Comparison of ENCODE assay signal across 8 cellular contexts in the genomic region with DNA sequence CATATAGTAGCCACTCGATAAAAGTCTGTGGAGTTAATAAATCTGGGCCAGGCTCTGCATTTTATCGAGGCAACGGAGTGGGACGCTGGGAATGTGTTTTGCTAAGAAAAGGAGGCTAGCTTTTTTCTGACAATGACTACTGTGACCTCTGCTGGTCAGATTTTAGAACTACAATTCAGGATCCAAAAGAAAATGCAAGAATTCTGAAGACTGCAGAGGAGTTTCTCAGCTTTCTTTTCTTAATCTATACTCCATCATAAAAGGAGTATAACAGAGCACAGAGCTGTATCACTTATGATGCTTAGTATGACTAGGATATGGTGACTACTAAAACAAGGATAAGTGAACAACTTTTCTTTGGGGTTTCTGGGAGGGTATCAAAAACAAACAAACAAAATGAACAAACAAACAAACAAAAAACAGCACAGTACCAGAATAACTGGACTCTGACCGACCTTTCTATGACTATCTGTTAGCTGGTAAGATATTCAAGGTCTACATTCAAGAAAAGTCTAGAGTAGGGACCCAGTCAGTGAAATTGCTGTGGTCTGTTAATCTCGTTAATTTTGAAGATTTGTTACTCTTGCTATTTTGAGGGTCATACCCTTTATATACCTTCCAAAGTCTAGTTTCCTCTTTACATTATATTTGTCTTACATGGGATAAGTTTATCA. TPM values are rescaled to one million over a fixed set of nuclear protein-coding genes. Genes with fewer than 3 reads are reported as not detected.
DNase-seq lines count a peak whose midpoint lies in the region; ATAC-seq lines count a peak whose summit lies in the region.

No MANE protein-coding gene starts in this region.

- no peaks in the 10 kb centered on the region for H3K9me3 Mint-ChIP-seq in activated T-helper 1 cell treated with anti-CD3 and anti-CD28 coated beads, Interleukin-12 subunit alpha, Interleukin-12 subunit beta, Interleukin-2, Interleukin-4 antibody, amounts not matched to agents 30 ng/mL and 10 ng/mL and 1 ng/mL, durations not matched to agents 14 hours and 24 hours and 36 hours

- H3K4me1 ChIP-seq in NT2/D1 (ENCODE audit: insufficient read depth, insufficient read length) = no peaks in the 10 kb centered on the region

- no peak overlapping the region for H3K9ac ChIP-seq in NT2/D1 (ENCODE audit: insufficient read length, low read depth)

- intact Hi-C loops in activated T-helper 1 cell treated with anti-CD3 and anti-CD28 coated beads, Interleukin-12 subunit alpha, Interleukin-12 subunit beta, Interleukin-2, Interleukin-4 antibody, amounts not matched to agents 30 ng/mL and 10 ng/mL and 1 ng/mL, durations not matched to agents 14 hours and 24 hours and 36 hours (cut with micrococcal nuclease) = loop anchor here (1.0 to 5.0 kb wide), 4 partner anchors 106 to 1341 kb away; no protein-coding TSS in a partner anchor

- no peak overlapping the region for H3K27ac Mint-ChIP-seq in activated T-helper 1 cell treated with anti-CD3 and anti-CD28 coated beads, Interleukin-12 subunit alpha, Interleukin-12 subunit beta, Interleukin-2, Interleukin-4 antibody, amounts not matched to agents 30 ng/mL and 10 ng/mL and 1 ng/mL, durations not matched to agents 14 hours and 24 hours and 36 hours

- DNase-seq in EL = peak; percentile 54
- peak; percentile 56 for DNase-seq in NT2/D1 (ENCODE audit: low read depth, low spot score)
- DNase-seq in dermis blood vessel endothelial cell = peak; percentile 82
- peak; percentile 66 to 74 for DNase-seq in lung microvascular endothelial cell (ENCODE audit: low read depth in 2 of 2)
- DNase-seq in activated T-helper 1 cell treated with anti-CD3 and anti-CD28 coated beads, Interleukin-12 subunit alpha, Interleukin-12 subunit beta, Interleukin-2, Interleukin-4 antibody, amounts not matched to agents 30 ng/mL and 10 ng/mL and 1 ng/mL, durations not matched to agents 14 hours and 24 hours and 36 hours (ENCODE audit: low spot score) = no peak

- H3K36me3 Mint-ChIP-seq in activated T-helper 1 cell treated with anti-CD3 and anti-CD28 coated beads, Interleukin-12 subunit alpha, Interleukin-12 subunit beta, Interleukin-2, Interleukin-4 antibody, amounts not matched to agents 30 ng/mL and 10 ng/mL and 1 ng/mL, durations not matched to agents 14 hours and 24 hours and 36 hours (ENCODE audit: low read depth) = no peaks in the 10 kb centered on the region

- peak; percentile 56 for ATAC-seq in HG03439 (IDR thresholded peaks at IDR 0.05; ENCODE audit: unreplicated experiment)
- no peak for ATAC-seq in GM21619 (IDR thresholded peaks at IDR 0.05; ENCODE audit: unreplicated experiment)
- no peak for ATAC-seq in GM18907 (IDR thresholded peaks at IDR 0.05; ENCODE audit: unreplicated experiment)

- no peak overlapping the region for H3K4me3 Mint-ChIP-seq in activated T-helper 1 cell treated with anti-CD3 and anti-CD28 coated beads, Interleukin-12 subunit alpha, Interleukin-12 subunit beta, Interleukin-2, Interleukin-4 antibody, amounts not matched to agents 30 ng/mL and 10 ng/mL and 1 ng/mL, durations not matched to agents 14 hours and 24 hours and 36 hours

- no peaks in the 10 kb centered on the region for H3K27me3 ChIP-seq in NT2/D1 (ENCODE audit: insufficient read depth, insufficient read length)

- no peaks in the 10 kb centered on the region for H3K36me3 ChIP-seq in NT2/D1 (ENCODE audit: insufficient read depth, insufficient read length, low read length)

- H3K27me3 Mint-ChIP-seq in activated T-helper 1 cell treated with anti-CD3 and anti-CD28 coated beads, Interleukin-12 subunit alpha, Interleukin-12 subunit beta, Interleukin-2, Interleukin-4 antibody, amounts not matched to agents 30 ng/mL and 10 ng/mL and 1 ng/mL, durations not matched to agents 14 hours and 24 hours and 36 hours (ENCODE audit: insufficient read depth) = peaks cover 10% of the 10 kb centered on the region

- no peaks in the 10 kb centered on the region for H3K4me1 Mint-ChIP-seq in activated T-helper 1 cell treated with anti-CD3 and anti-CD28 coated beads, Interleukin-12 subunit alpha, Interleukin-12 subunit beta, Interleukin-2, Interleukin-4 antibody, amounts not matched to agents 30 ng/mL and 10 ng/mL and 1 ng/mL, durations not matched to agents 14 hours and 24 hours and 36 hours (ENCODE audit: low read depth)

- H3K9me3 ChIP-seq in NT2/D1 (ENCODE audit: insufficient read depth, low read length) = no peaks in the 10 kb centered on the region

- no peak overlapping the region for H3K4me3 ChIP-seq in NT2/D1 (ENCODE audit: insufficient read length, low read depth)

RNA-seq across cellular contexts. Expression of gene CER1, which starts 46.2 kb away (rescaled TPM):
- total RNA-seq in dermis blood vessel endothelial cell = not detected in 2 replicates
- total RNA-seq in lung microvascular endothelial cell = not detected in 2 replicates
- not detected in 2 replicates for total RNA-seq in activated T-helper 1 cell treated with anti-CD3 and anti-CD28 coated beads, Interleukin-12 subunit alpha, Interleukin-12 subunit beta, Interleukin-2, Interleukin-4 antibody, amounts not matched to agents 30 ng/mL and 10 ng/mL and 1 ng/mL, durations not matched to agents 14 hours and 24 hours and 36 hours
